9 cellular contexts compared by ENCODE assay signal in genomic region chr6:139580592-139581484, GRCh38.
A peak's percentile ranks its signal among the peaks of the same experiment; 100 is the strongest.
DNase-seq lines count a peak whose midpoint lies in the region; ATAC-seq and TF ChIP-seq lines count a peak whose summit lies in the region.
"Had no signal": no experiment of that assay in that cellular context is flagged by ENCODE, and none has a peak within 500 bp of the region (broad histone marks: within the 10 kb centered on the region; RNA-seq: fewer than 3 reads in every experiment).

No MANE protein-coding gene starts in this region.

- no peaks in the 10 kb centered on the region for H3K9me3 ChIP-seq in osteoblast (ENCODE audit: low read depth, low read length)

- H3K9me3 Mint-ChIP-seq in effector memory CD8-positive, alpha-beta T cell, result no peaks in the 10 kb centered on the region
- H3K9me3 Mint-ChIP-seq in Calu3 (ENCODE audit: low read depth, unreplicated experiment), result no peaks in the 10 kb centered on the region

- no peak overlapping the region for H2AFZ ChIP-seq in osteoblast (ENCODE audit: low read length)

- H3K27ac ChIP-seq in brain microvascular endothelial cell (no peak overlapping the region), osteoblast (ENCODE audit: low read depth, low read length) (no peak overlapping the region)

- intact Hi-C loops in Calu3 (cut with micrococcal nuclease; ENCODE audit: unreplicated experiment), result loop anchor here (10.0 kb wide), 4 partner anchors 184 to 884 kb away; no protein-coding TSS in a partner anchor

- CTCF ChIA-PET in Calu3 (lab: Charles Lee), result no interaction called here

- H3K27me3 ChIP-seq in brain microvascular endothelial cell (replicated peaks), result no peaks in the 10 kb centered on the region
- no peaks in the 10 kb centered on the region for H3K27me3 ChIP-seq in osteoblast (ENCODE audit: insufficient read depth, low read length)

- TF ChIP-seq CTCF in Calu3 (IDR thresholded peaks at IDR 0.05; ENCODE audit: unreplicated experiment) (no peak), brain microvascular endothelial cell (IDR thresholded peaks at IDR 0.05; ENCODE audit: low read depth, low read length, missing control alignments) (no peak), osteoblast (IDR thresholded peaks at IDR 0.05; ENCODE audit: extremely low read depth, low read depth, low read length) (no peak)

- peak overlapping the region; percentile 38 to 61 for H3K27ac Mint-ChIP-seq in effector memory CD8-positive, alpha-beta T cell
- H3K27ac Mint-ChIP-seq in Calu3 (ENCODE audit: unreplicated experiment), result no peak overlapping the region

- H3K4me3 Mint-ChIP-seq in effector memory CD8-positive, alpha-beta T cell, result peak overlapping the region in 1 of 2 donors; percentile 25
- H3K4me3 Mint-ChIP-seq in Calu3 (ENCODE audit: low read depth, unreplicated experiment), result no peak overlapping the region

- H3K4me3 ChIP-seq in brain microvascular endothelial cell (ENCODE audit: low read depth, low read length), result no peak overlapping the region
- no peak overlapping the region for H3K4me3 ChIP-seq in osteoblast (ENCODE audit: insufficient read depth, low read length)

- H3K36me3 ChIP-seq in brain microvascular endothelial cell (replicated peaks) (no peaks in the 10 kb centered on the region), osteoblast (ENCODE audit: insufficient read depth, low read length) (no peaks in the 10 kb centered on the region)

- H3K4me2 ChIP-seq in osteoblast (ENCODE audit: insufficient read depth, low read length), result no peak overlapping the region

- H4K20me1 ChIP-seq in osteoblast (ENCODE audit: insufficient read depth, low read length), result no peaks in the 10 kb centered on the region

- DNase-seq in effector memory CD8-positive, alpha-beta T cell, result no peak
- DNase-seq in Calu3, result no peak
- no peak for DNase-seq in brain microvascular endothelial cell
- no peak for DNase-seq in osteoblast (ENCODE audit: insufficient read length, low spot score, missing footprints)
- DNase-seq: NCI-H526 had no signal

- H3K4me1 ChIP-seq in osteoblast (ENCODE audit: insufficient read depth, low read length), result peaks cover 31% of the 10 kb centered on the region

- H3K79me2 ChIP-seq in osteoblast (ENCODE audit: insufficient read depth, low read length), result no peaks in the 10 kb centered on the region

- in situ Hi-C loops in brain microvascular endothelial cell (cut with HindIII; ENCODE audit: low pct_ligation_motif_present, low sequenced_read_pairs), result no loop called here

- H3K4me1 Mint-ChIP-seq in effector memory CD8-positive, alpha-beta T cell (ENCODE audit: low read depth in 2 of 2), result peaks cover 11 to 13% of the 10 kb centered on the region in 2 donors
- H3K4me1 Mint-ChIP-seq in Calu3 (ENCODE audit: low read depth, unreplicated experiment), result peaks cover 29% of the 10 kb centered on the region

- no TSS peak for BruUV-seq in Calu3 (replicated peaks; lab: Mats Ljungman, UMichigan)

- no peaks in the 10 kb centered on the region for H3K27me3 Mint-ChIP-seq in effector memory CD8-positive, alpha-beta T cell
- no peaks in the 10 kb centered on the region for H3K27me3 Mint-ChIP-seq in Calu3 (ENCODE audit: unreplicated experiment)

- peak; percentile 89 for ATAC-seq in GM18858 (IDR thresholded peaks at IDR 0.05; ENCODE audit: unreplicated experiment)
- ATAC-seq in GM21515 (IDR thresholded peaks at IDR 0.05; ENCODE audit: unreplicated experiment), result peak; percentile 93
- ATAC-seq in HG03135 (IDR thresholded peaks at IDR 0.05; ENCODE audit: unreplicated experiment), result peak; percentile 72
- peak; percentile 39 for ATAC-seq in effector memory CD8-positive, alpha-beta T cell (replicated peaks)
- ATAC-seq in HG03097 (IDR thresholded peaks at IDR 0.05; ENCODE audit: low FRiP score, unreplicated experiment), result no peak

- H3K36me3 Mint-ChIP-seq in effector memory CD8-positive, alpha-beta T cell (ENCODE audit: insufficient read depth), result no peaks in the 10 kb centered on the region
- no peaks in the 10 kb centered on the region for H3K36me3 Mint-ChIP-seq in Calu3 (ENCODE audit: insufficient read depth, unreplicated experiment)
